Comparison of ENCODE assay signal across 8 cellular contexts in genomic region chr12:52025301-52026172, GRCh38. TPM values are rescaled to one million over a fixed set of nuclear protein-coding genes. Genes with fewer than 3 reads are reported as not detected.
A peak's percentile ranks its signal among the peaks of the same experiment; 100 is the strongest.
DNase-seq lines count a peak whose midpoint lies in the region; ATAC-seq and TF ChIP-seq lines count a peak whose summit lies in the region.

No MANE protein-coding gene starts in this region.

- peaks cover 0 to 4% (median 0%) of the 10 kb centered on the region in 7 donors for H3K9me3 Mint-ChIP-seq in CD14-positive monocyte
- no peaks in the 10 kb centered on the region for H3K9me3 Mint-ChIP-seq in activated naive CD4-positive, alpha-beta T cell treated with anti-CD3 and anti-CD28 coated beads, Interleukin-2, amount 50 U/mL, for 24 hours

- H3K4me1 ChIP-seq in ovary (ENCODE audit: insufficient read depth) (peaks cover 8% of the 10 kb centered on the region), thoracic aorta (ENCODE audit: control insufficient read depth in 1 of 2, low read depth in 2 of 2) (peaks cover 16 to 23% of the 10 kb centered on the region in 2 donors)

- no peaks in the 10 kb centered on the region for H3K36me3 ChIP-seq in ovary
- H3K36me3 ChIP-seq in thoracic aorta, result no peaks in the 10 kb centered on the region

- peaks cover 0 to 2% of the 10 kb centered on the region in 2 donors for H3K36me3 Mint-ChIP-seq in CD14-positive monocyte
- no peaks in the 10 kb centered on the region for H3K36me3 Mint-ChIP-seq in activated naive CD4-positive, alpha-beta T cell treated with anti-CD3 and anti-CD28 coated beads, Interleukin-2, amount 50 U/mL, for 24 hours

- peak overlapping the region; percentile 77 to 92 for H3K4me3 Mint-ChIP-seq in CD14-positive monocyte
- H3K4me3 Mint-ChIP-seq in activated naive CD4-positive, alpha-beta T cell treated with anti-CD3 and anti-CD28 coated beads, Interleukin-2, amount 50 U/mL, for 24 hours, result peak overlapping the region; percentile 87

- H3K27me3 ChIP-seq in ovary, result no peaks in the 10 kb centered on the region
- no peaks in the 10 kb centered on the region for H3K27me3 ChIP-seq in thoracic aorta (replicated peaks; ENCODE audit: insufficient read depth)

- peak; percentile 36 for ATAC-seq in GM21737 (IDR thresholded peaks at IDR 0.05; ENCODE audit: unreplicated experiment)
- peak; percentile 60 for ATAC-seq in SK-N-SH treated with all-trans-retinoic acid at 6 μM for 48 hours
- peak; percentile 63 for ATAC-seq in Right ventricle myocardium inferior
- ATAC-seq in thoracic aorta (ENCODE audit: insufficient number of reproducible peaks, low FRiP score, low read depth), result peak; percentile 69

- H3K9me3 ChIP-seq in ovary, result no peaks in the 10 kb centered on the region
- H3K9me3 ChIP-seq in thoracic aorta, result no peaks in the 10 kb centered on the region

- peak; percentile 20 for TF ChIP-seq POLR2A in ovary (IDR thresholded peaks at IDR 0.05)

- H3K4me3 ChIP-seq in ovary, result peak overlapping the region; percentile 6
- H3K4me3 ChIP-seq in thoracic aorta, result peak overlapping the region; percentile 73

- intact Hi-C loops in CD14-positive monocyte (cut with micrococcal nuclease) (loop anchor here (1.0 to 5.0 kb wide), 7 partner anchors 25 to 97 kb away; partner anchors contain the start of genes ATG101 (in 1 of the 2) and NR4A1 (in 1 of the 2)), Right ventricle myocardium inferior (cut with DNase I) (loop anchor here (1.0 to 2.0 kb wide), 4 partner anchors 26 to 93 kb away; partner anchors contain the start of genes ATG101 and NR4A1), ovary (cut with DNase I) (loop anchor here (1.0 to 5.0 kb wide), 4 partner anchors 21 to 58 kb away; partner anchors contain the start of gene ATG101 (in 1 of the 4))

- H3K27ac Mint-ChIP-seq in CD14-positive monocyte, result peak overlapping the region; percentile 93 to 99 (median 98)
- H3K27ac Mint-ChIP-seq in activated naive CD4-positive, alpha-beta T cell treated with anti-CD3 and anti-CD28 coated beads, Interleukin-2, amount 50 U/mL, for 24 hours, result peak overlapping the region; percentile 96

- WGBS in ovary, 3 donors, result 5 to 7% (median 7%) methylated on average over 36 of the region's 36 CpGs

- peak overlapping the region; percentile 35 to 66 for H3K27ac ChIP-seq in ovary
- H3K27ac ChIP-seq in thoracic aorta, result peak overlapping the region; percentile 83 to 88

- no peak for TF ChIP-seq EP300 in ovary (IDR thresholded peaks at IDR 0.05)

- peak; percentile 100 for TF ChIP-seq CTCF in CD14-positive monocyte (IDR thresholded peaks at IDR 0.05)
- peak; percentile 98 to 100 (median 100) for TF ChIP-seq CTCF in ovary (IDR thresholded peaks at IDR 0.05)
- peak; percentile 99 for TF ChIP-seq CTCF in thoracic aorta (IDR thresholded peaks at IDR 0.05)

- peaks cover 47% of the 10 kb centered on the region for H3K4me1 Mint-ChIP-seq in CD14-positive monocyte
- peaks cover 35% of the 10 kb centered on the region for H3K4me1 Mint-ChIP-seq in activated naive CD4-positive, alpha-beta T cell treated with anti-CD3 and anti-CD28 coated beads, Interleukin-2, amount 50 U/mL, for 24 hours

- peaks cover 3 to 21% (median 20%) of the 10 kb centered on the region in 3 donors for H3K27me3 Mint-ChIP-seq in CD14-positive monocyte (ENCODE audit: low read depth in 3 of 3)
- H3K27me3 Mint-ChIP-seq in activated naive CD4-positive, alpha-beta T cell treated with anti-CD3 and anti-CD28 coated beads, Interleukin-2, amount 50 U/mL, for 24 hours, result no peaks in the 10 kb centered on the region

- DNase-seq in CD14-positive monocyte (ENCODE audit: low spot score) (peak; percentile 91), NCI-H1105 (lab: John Stamatoyannopoulos, UW) (peak; percentile 56), Right ventricle myocardium inferior (ENCODE audit: missing footprints) (peak; percentile 88), ovary (peak; percentile 83 to 93 (median 89)), thoracic aorta (ENCODE audit: low spot score) (peak; percentile 75)

TF ChIP-seq in SK-N-SH treated with all-trans-retinoic acid at 6 μM for 48 hours, 23 proteins besides CTCF, POLR2A, EP300 and RAD21:
- TF ChIP-seq ZC3H10 (CRISPR knock-in tag; IDR thresholded peaks at IDR 0.05), result no peak
- TF ChIP-seq ZFP3 (CRISPR knock-in tag; IDR thresholded peaks at IDR 0.05), result no peak
- TF ChIP-seq, protein P1, sequence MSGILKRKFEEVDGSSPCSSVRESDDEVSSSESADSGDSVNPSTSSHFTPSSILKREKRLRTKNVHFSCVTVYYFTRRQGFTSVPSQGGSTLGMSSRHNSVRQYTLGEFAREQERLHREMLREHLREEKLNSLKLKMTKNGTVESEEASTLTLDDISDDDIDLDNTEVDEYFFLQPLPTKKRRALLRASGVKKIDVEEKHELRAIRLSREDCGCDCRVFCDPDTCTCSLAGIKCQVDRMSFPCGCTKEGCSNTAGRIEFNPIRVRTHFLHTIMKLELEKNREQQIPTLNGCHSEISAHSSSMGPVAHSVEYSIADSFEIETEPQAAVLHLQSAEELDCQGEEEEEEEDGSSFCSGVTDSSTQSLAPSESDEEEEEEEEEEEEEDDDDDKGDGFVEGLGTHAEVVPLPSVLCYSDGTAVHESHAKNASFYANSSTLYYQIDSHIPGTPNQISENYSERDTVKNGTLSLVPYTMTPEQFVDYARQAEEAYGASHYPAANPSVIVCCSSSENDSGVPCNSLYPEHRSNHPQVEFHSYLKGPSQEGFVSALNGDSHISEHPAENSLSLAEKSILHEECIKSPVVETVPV (CRISPR knock-in tag; IDR thresholded peaks at IDR 0.05), result no peak
- TF ChIP-seq CSDC2 (CRISPR knock-in tag; IDR thresholded peaks at IDR 0.05), result no peak
- no peak for TF ChIP-seq ZNF565 (CRISPR knock-in tag; conservative IDR thresholded peaks at IDR 0.05; ENCODE audit: low read depth)
- no peak for TF ChIP-seq ZFP30 (CRISPR knock-in tag; IDR thresholded peaks at IDR 0.05)
- TF ChIP-seq RARB (CRISPR knock-in tag; IDR thresholded peaks at IDR 0.05), result no peak
- no peak for TF ChIP-seq SNAI2 (CRISPR knock-in tag; IDR thresholded peaks at IDR 0.05)
- TF ChIP-seq ZNF70 (CRISPR knock-in tag; IDR thresholded peaks at IDR 0.05), result no peak
- TF ChIP-seq TOX (CRISPR knock-in tag; IDR thresholded peaks at IDR 0.05; ENCODE audit: borderline replicate concordance), result no peak
- TF ChIP-seq, protein P2, sequence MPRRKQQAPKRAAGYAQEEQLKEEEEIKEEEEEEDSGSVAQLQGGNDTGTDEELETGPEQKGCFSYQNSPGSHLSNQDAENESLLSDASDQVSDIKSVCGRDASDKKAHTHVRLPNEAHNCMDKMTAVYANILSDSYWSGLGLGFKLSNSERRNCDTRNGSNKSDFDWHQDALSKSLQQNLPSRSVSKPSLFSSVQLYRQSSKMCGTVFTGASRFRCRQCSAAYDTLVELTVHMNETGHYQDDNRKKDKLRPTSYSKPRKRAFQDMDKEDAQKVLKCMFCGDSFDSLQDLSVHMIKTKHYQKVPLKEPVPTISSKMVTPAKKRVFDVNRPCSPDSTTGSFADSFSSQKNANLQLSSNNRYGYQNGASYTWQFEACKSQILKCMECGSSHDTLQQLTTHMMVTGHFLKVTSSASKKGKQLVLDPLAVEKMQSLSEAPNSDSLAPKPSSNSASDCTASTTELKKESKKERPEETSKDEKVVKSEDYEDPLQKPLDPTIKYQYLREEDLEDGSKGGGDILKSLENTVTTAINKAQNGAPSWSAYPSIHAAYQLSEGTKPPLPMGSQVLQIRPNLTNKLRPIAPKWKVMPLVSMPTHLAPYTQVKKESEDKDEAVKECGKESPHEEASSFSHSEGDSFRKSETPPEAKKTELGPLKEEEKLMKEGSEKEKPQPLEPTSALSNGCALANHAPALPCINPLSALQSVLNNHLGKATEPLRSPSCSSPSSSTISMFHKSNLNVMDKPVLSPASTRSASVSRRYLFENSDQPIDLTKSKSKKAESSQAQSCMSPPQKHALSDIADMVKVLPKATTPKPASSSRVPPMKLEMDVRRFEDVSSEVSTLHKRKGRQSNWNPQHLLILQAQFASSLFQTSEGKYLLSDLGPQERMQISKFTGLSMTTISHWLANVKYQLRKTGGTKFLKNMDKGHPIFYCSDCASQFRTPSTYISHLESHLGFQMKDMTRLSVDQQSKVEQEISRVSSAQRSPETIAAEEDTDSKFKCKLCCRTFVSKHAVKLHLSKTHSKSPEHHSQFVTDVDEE (CRISPR knock-in tag; IDR thresholded peaks at IDR 0.05), result no peak
- TF ChIP-seq GLIS3 (CRISPR knock-in tag; IDR thresholded peaks at IDR 0.05), result no peak
- TF ChIP-seq ISL1 (CRISPR knock-in tag; IDR thresholded peaks at IDR 0.05), result no peak
- no peak for TF ChIP-seq TCF4 (CRISPR knock-in tag; IDR thresholded peaks at IDR 0.05; ENCODE audit: borderline replicate concordance)
- no peak for TF ChIP-seq OSR1 (CRISPR knock-in tag; IDR thresholded peaks at IDR 0.05)
- TF ChIP-seq ESRRG (CRISPR knock-in tag; IDR thresholded peaks at IDR 0.05), result no peak
TF ChIP-seq in SK-N-SH treated with all-trans-retinoic acid at 6 μM for 48 hours: peak in this region for 0.

RNA-seq across cellular contexts. Expression of gene TAMALIN, which starts 18.8 kb away (rescaled TPM):
- 1 to 10 TPM in 1 of 2 donors, under 1 TPM in 1; 0.63 to 1.6 TPM for polyA plus RNA-seq in CD14-positive monocyte
- 20.3 TPM for total RNA-seq in Right ventricle myocardium inferior
- 10 to 100 TPM; 20.8 to 84.1 (median 38.6) TPM for total RNA-seq in ovary
- polyA plus RNA-seq in ovary, result 10 to 100 TPM; 16.8 to 21.8 TPM
- 10 to 100 TPM; 17.0 to 21.9 TPM for total RNA-seq in thoracic aorta

RNA-seq across cellular contexts. Expression of gene NR4A1, which starts 25.7 kb away (rescaled TPM):
- polyA plus RNA-seq in CD14-positive monocyte (10 to 100 TPM; 10.1 to 41.4 TPM), ovary (100 to 1,000 TPM in 1 of 2 donors, 10 to 100 TPM in 1; 41.7 to 159 TPM)
- total RNA-seq in Right ventricle myocardium inferior (40.6 TPM), ovary (1,000 to 10,000 TPM in 2 of 7 donors, 100 to 1,000 TPM in 5; 142 to 1,603 (median 414) TPM), thoracic aorta (100 to 1,000 TPM; 112 to 468 TPM)

RNA-seq across cellular contexts. Expression of gene ATG101, which starts 44.2 kb away (rescaled TPM):
- polyA plus RNA-seq in CD14-positive monocyte (10 to 100 TPM; 20.5 to 26.4 TPM), ovary (10 to 100 TPM; 13.6 to 26.2 TPM)
- total RNA-seq in Right ventricle myocardium inferior (24.9 TPM), ovary (10 to 100 TPM; 24.9 to 48.7 (median 28.9) TPM), thoracic aorta (10 to 100 TPM; 43.0 to 46.6 TPM)

RNA-seq across cellular contexts. Expression of gene SMIM41, which starts 54.0 kb away (rescaled TPM):
- polyA plus RNA-seq in CD14-positive monocyte, result not detected
- 0.16 TPM for total RNA-seq in Right ventricle myocardium inferior
- 1 to 10 TPM; 1.4 to 4.5 (median 2.8) TPM for total RNA-seq in ovary
- polyA plus RNA-seq in ovary, result 1 to 10 TPM in 1 of 2 donors, under 1 TPM in 1; 0.32 to 3.4 TPM
- total RNA-seq in thoracic aorta, result 1 to 10 TPM in 1 of 2 donors, not detected in 1; 1.8 TPM

Comparison
In these comparisons a context has a peak if more than half of its experiments do, and no peak if none do; other contexts are left out.
1. Peak in every context shown above with its lines: DNase-seq, ATAC-seq, H3K4me3 ChIP-seq and H3K27ac ChIP-seq.